In genomic region chr20:17680836-17681740, GRCh38 we compare ENCODE assay signal across 8 cellular contexts. TPM values are rescaled to one million over a fixed set of nuclear protein-coding genes. Genes with fewer than 3 reads are reported as not detected.
A peak's percentile ranks its signal among the peaks of the same experiment; 100 is the strongest.
DNase-seq lines count a peak whose midpoint lies in the region; ATAC-seq and TF ChIP-seq lines count a peak whose summit lies in the region.

No MANE protein-coding gene starts in this region.

- H3K27ac ChIP-seq in HUES6 (ENCODE audit: low read depth, low read length) (peak overlapping the region; percentile 68; the same call in 1 of the 2 replicates), SK-N-SH (ENCODE audit: low read depth in 2 of 2, low read length in 1 of 2) (peak overlapping the region in 1 of 2 experiments; percentile 36; a peak in 1 of 4 replicates), temporal lobe (ENCODE audit: low read depth, low read length) (peak overlapping the region; percentile 87)

- peak; percentile 64 for TF ChIP-seq RAD21 in SK-N-SH (IDR thresholded peaks at IDR 0.05; ENCODE audit: low read length)

- no peaks in the 10 kb centered on the region for H3K9me3 Mint-ChIP-seq in Calu3 (ENCODE audit: low read depth, unreplicated experiment)
- no peaks in the 10 kb centered on the region for H3K9me3 Mint-ChIP-seq in activated naive CD4-positive, alpha-beta T cell treated with anti-CD3 and anti-CD28 coated beads, Interleukin-2, amount 50 U/mL, for 24 hours

- peaks cover 26% of the 10 kb centered on the region for H3K36me3 Mint-ChIP-seq in Calu3 (ENCODE audit: insufficient read depth, unreplicated experiment)
- H3K36me3 Mint-ChIP-seq in activated naive CD4-positive, alpha-beta T cell treated with anti-CD3 and anti-CD28 coated beads, Interleukin-2, amount 50 U/mL, for 24 hours, result no peaks in the 10 kb centered on the region

- no peaks in the 10 kb centered on the region for H3K9me2 ChIP-seq in SK-N-SH

- H3K4me3 Mint-ChIP-seq in Calu3 (ENCODE audit: low read depth, unreplicated experiment), result peak overlapping the region; percentile 67
- H3K4me3 Mint-ChIP-seq in activated naive CD4-positive, alpha-beta T cell treated with anti-CD3 and anti-CD28 coated beads, Interleukin-2, amount 50 U/mL, for 24 hours, result peak overlapping the region; percentile 86

- no TSS peak for BruUV-seq in Calu3 (replicated peaks; lab: Mats Ljungman, UMichigan)

- TF ChIP-seq CTCF in Calu3 (IDR thresholded peaks at IDR 0.05; ENCODE audit: unreplicated experiment) (no peak), SK-N-SH (IDR thresholded peaks at IDR 0.05) (peak; percentile 26; the same call in 1 of the 2 replicates), omental fat pad (IDR thresholded peaks at IDR 0.05) (peak in 2 of 3 donors; percentile 82 to 92)

- intact Hi-C loops in Calu3 (cut with micrococcal nuclease; ENCODE audit: unreplicated experiment), result loop anchor here (10.0 kb wide), 1 partner anchor 214 kb away; no protein-coding TSS in a partner anchor

- peak overlapping the region; percentile 76 for H3K4me3 ChIP-seq in HUES6 (ENCODE audit: low read depth, low read length)
- peak overlapping the region; percentile 79 to 87 for H3K4me3 ChIP-seq in SK-N-SH (ENCODE audit: low read depth in 2 of 2, low read length in 1 of 2)

- CTCF ChIA-PET in Calu3 (lab: Charles Lee), result interaction anchor here (0.7 kb wide), 1 partner anchor 41 kb away, joined by 10 read pairs; no protein-coding TSS in a partner anchor
- CTCF ChIA-PET in SK-N-SH (lab: Yijun Ruan, JAX), result interaction anchor here (0.6 to 6.4 kb wide), 38 partner anchors 10 to 392 kb away, joined by 3 to 75 read pairs (median 4); no protein-coding TSS in a partner anchor

- POLR2A ChIA-PET in SK-N-SH (lab: Yijun Ruan, JAX), result no interaction called here

- ATAC-seq in GM21367 (IDR thresholded peaks at IDR 0.05; ENCODE audit: unreplicated experiment), result peak; percentile 38
- ATAC-seq in omental fat pad (ENCODE audit: low FRiP score), result peak; percentile 69

- no peaks in the 10 kb centered on the region; the same call in 1 of the 2 replicates for H3K9me3 ChIP-seq in HUES6 (ENCODE audit: control insufficient read depth, insufficient read depth, low read depth, low read length)
- H3K9me3 ChIP-seq in SK-N-SH, result no peaks in the 10 kb centered on the region

- peak overlapping the region; percentile 54 for H3K27ac Mint-ChIP-seq in Calu3 (ENCODE audit: unreplicated experiment)
- H3K27ac Mint-ChIP-seq in activated naive CD4-positive, alpha-beta T cell treated with anti-CD3 and anti-CD28 coated beads, Interleukin-2, amount 50 U/mL, for 24 hours, result no peak overlapping the region

- DNase-seq in Calu3 (peak; percentile 73), SK-N-SH (peak; percentile 95), glomerular visceral epithelial cell (ENCODE audit: extremely low spot score) (peak; percentile 81), omental fat pad (ENCODE audit: low spot score) (no peak)

- H3K4me1 Mint-ChIP-seq in Calu3 (ENCODE audit: low read depth, unreplicated experiment), result peaks cover 11% of the 10 kb centered on the region
- peaks cover 19% of the 10 kb centered on the region for H3K4me1 Mint-ChIP-seq in activated naive CD4-positive, alpha-beta T cell treated with anti-CD3 and anti-CD28 coated beads, Interleukin-2, amount 50 U/mL, for 24 hours

- H3K27me3 Mint-ChIP-seq in Calu3 (ENCODE audit: unreplicated experiment), result peaks cover 30% of the 10 kb centered on the region
- H3K27me3 Mint-ChIP-seq in activated naive CD4-positive, alpha-beta T cell treated with anti-CD3 and anti-CD28 coated beads, Interleukin-2, amount 50 U/mL, for 24 hours, result peaks cover 10% of the 10 kb centered on the region

- H2AFZ ChIP-seq in SK-N-SH (ENCODE audit: low read depth), result no peak overlapping the region

- peaks cover 30% of the 10 kb centered on the region for H3K4me1 ChIP-seq in HUES6 (ENCODE audit: control insufficient read depth, insufficient read depth, low read length)
- peaks cover 8 to 11% of the 10 kb centered on the region in 2 experiments; a peak in 2 of 4 replicates for H3K4me1 ChIP-seq in SK-N-SH (ENCODE audit: control insufficient read depth in 1 of 2, insufficient read depth in 2 of 2, low read depth in 1 of 2, low read length in 1 of 2)

- peaks cover 49% of the 10 kb centered on the region for H3K79me2 ChIP-seq in SK-N-SH (ENCODE audit: insufficient read depth)

- H3K27me3 ChIP-seq in HUES6 (ENCODE audit: control insufficient read depth, insufficient read depth, low read length), result peaks cover 3% of the 10 kb centered on the region; the same call in 1 of the 2 replicates
- H3K27me3 ChIP-seq in SK-N-SH (ENCODE audit: insufficient read depth), result peaks cover 25% of the 10 kb centered on the region

- H4K20me1 ChIP-seq in SK-N-SH (ENCODE audit: insufficient read depth), result peaks cover 46% of the 10 kb centered on the region

- no peaks in the 10 kb centered on the region for H3F3A ChIP-seq in SK-N-SH (replicated peaks; ENCODE audit: insufficient read depth)

- 32% methylated on average over 19 of the region's 112 CpGs for WGBS in SK-N-SH (ENCODE audit: low lambda C conversion rate)

- H3K36me3 ChIP-seq in HUES6 (ENCODE audit: control insufficient read depth, insufficient read depth, low read length) (peaks cover 31% of the 10 kb centered on the region), SK-N-SH (replicated peaks in 1 of 2; ENCODE audit: control insufficient read depth in 1 of 2, insufficient read depth in 2 of 2, low read length in 1 of 2) (peaks cover 6 to 30% of the 10 kb centered on the region in 2 experiments)

- TF ChIP-seq EP300 in SK-N-SH (IDR thresholded peaks at IDR 0.05; ENCODE audit: borderline replicate concordance in 1 of 2, low read depth in 1 of 2, low read length in 1 of 2), result no peak

- peak overlapping the region; percentile 91 for H3K4me2 ChIP-seq in SK-N-SH

- H3K9ac ChIP-seq in HUES6 (ENCODE audit: low read length) (peak overlapping the region; percentile 82), SK-N-SH (peak overlapping the region; percentile 74)

TF ChIP-seq in SK-N-SH, 30 proteins besides CTCF, POLR2A, EP300 and RAD21:
- TF ChIP-seq TAF1 (IDR thresholded peaks at IDR 0.05; ENCODE audit: borderline replicate concordance, low read depth, low read length) (no peak), SMC3 (IDR thresholded peaks at IDR 0.05; ENCODE audit: low read depth, low read length) (peak; percentile 82), MXI1 (IDR thresholded peaks at IDR 0.05; ENCODE audit: low read depth, low read length) (no peak)

RNA-seq across cellular contexts. Expression of gene RRBP1, which starts 1.0 kb away (rescaled TPM):
- total RNA-seq in Calu3 (2022) (45.3 and 56.8 TPM in 2 replicates), omental fat pad (100 to 1,000 TPM in 1 of 4 donors, 10 to 100 TPM in 3; 67.9 to 142 (median 87.2) TPM), temporal lobe (6.1 TPM)
- 31.0 and 50.2 TPM in 2 replicates for polyA plus RNA-seq in SK-N-SH (2012; rRNA removed)
- polyA plus RNA-seq in SK-N-SH (2012; cell fraction: cytosol; rRNA removed), result 28.4 and 38.4 TPM in 2 replicates
- 71.4 and 77.4 TPM in 2 replicates for polyA plus RNA-seq in SK-N-SH (2012; cell fraction: nucleus; rRNA removed)

RNA-seq across cellular contexts. Expression of gene BANF2, which starts 18.7 kb away (rescaled TPM):
- not detected in 2 replicates for total RNA-seq in Calu3 (2022)
- not detected in 2 replicates for polyA plus RNA-seq in SK-N-SH (2012; rRNA removed)
- polyA plus RNA-seq in SK-N-SH (2012; cell fraction: cytosol; rRNA removed), result not detected in 2 replicates
- not detected in 2 replicates for polyA plus RNA-seq in SK-N-SH (2012; cell fraction: nucleus; rRNA removed)
- not detected for total RNA-seq in omental fat pad
- not detected for total RNA-seq in temporal lobe
